ENCODE assay signal across 9 cellular contexts in the genomic region with DNA sequence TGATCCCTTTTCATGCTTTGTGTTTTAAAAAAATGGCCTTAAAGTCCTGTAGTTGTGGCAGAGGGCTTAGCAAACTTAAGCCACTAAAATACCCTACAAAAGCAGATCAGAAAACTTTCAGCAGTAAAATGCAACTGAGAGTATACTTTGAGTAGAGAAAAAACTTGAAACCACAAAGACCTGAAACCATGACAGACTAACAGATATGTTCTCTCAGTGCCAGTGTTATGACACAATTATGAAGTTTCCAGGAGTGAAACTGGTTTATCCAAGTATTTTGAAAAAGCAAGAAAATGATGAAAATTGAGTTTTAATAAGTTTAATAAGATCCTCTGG.
DNase-seq lines count a peak whose midpoint lies in the region; ATAC-seq and TF ChIP-seq lines count a peak whose summit lies in the region.
"Had no signal": no experiment of that assay in that cellular context is flagged by ENCODE, and none has a peak within 500 bp of the region (broad histone marks: within the 10 kb centered on the region; RNA-seq: fewer than 3 reads in every experiment).

No MANE protein-coding gene starts in this region.

- no peaks in the 10 kb centered on the region for H3K36me3 ChIP-seq in naive thymus-derived CD4-positive, alpha-beta T cell (ENCODE audit: control insufficient read depth in 2 of 3, insufficient read depth in 3 of 3, low read length in 3 of 3)

- DNase-seq in GM12865 (ENCODE audit: low read depth) = peak; percentile 75
- DNase-seq in activated T-helper 1 cell treated with anti-CD3 and anti-CD28 coated beads, Interleukin-12 subunit alpha, Interleukin-12 subunit beta, Interleukin-2, Interleukin-4 antibody, amounts not matched to agents 30 ng/mL and 10 ng/mL and 1 ng/mL, durations not matched to agents 14 hours and 24 hours and 36 hours (ENCODE audit: low spot score) = no peak
- DNase-seq in putamen (ENCODE audit: low spot score) = no peak
- no peak for DNase-seq in activated gamma-delta T cell treated with Interleukin-2 at 50 U/mL for 16 hours
- no peak for DNase-seq in DMS114 treated with DMSO at 0.1 percent for 48 hours (lab: John Stamatoyannopoulos, UW; ENCODE audit: unreplicated experiment)
- DNase-seq in naive thymus-derived CD4-positive, alpha-beta T cell = no peak
- DNase-seq: CD8-positive, alpha-beta T cell had no signal

- peak overlapping the region; percentile 60 for H3K27ac Mint-ChIP-seq in activated T-helper 1 cell treated with anti-CD3 and anti-CD28 coated beads, Interleukin-12 subunit alpha, Interleukin-12 subunit beta, Interleukin-2, Interleukin-4 antibody, amounts not matched to agents 30 ng/mL and 10 ng/mL and 1 ng/mL, durations not matched to agents 14 hours and 24 hours and 36 hours
- peak overlapping the region in 1 of 9 donors; percentile 43 for H3K27ac Mint-ChIP-seq in naive thymus-derived CD4-positive, alpha-beta T cell
- H3K27ac Mint-ChIP-seq: CD8-positive, alpha-beta T cell had no signal

- no peaks in the 10 kb centered on the region for H3K9me3 Mint-ChIP-seq in activated T-helper 1 cell treated with anti-CD3 and anti-CD28 coated beads, Interleukin-12 subunit alpha, Interleukin-12 subunit beta, Interleukin-2, Interleukin-4 antibody, amounts not matched to agents 30 ng/mL and 10 ng/mL and 1 ng/mL, durations not matched to agents 14 hours and 24 hours and 36 hours
- H3K9me3 Mint-ChIP-seq in naive thymus-derived CD4-positive, alpha-beta T cell = no peaks in the 10 kb centered on the region
- H3K9me3 Mint-ChIP-seq: CD8-positive, alpha-beta T cell had no signal

- peak overlapping the region; percentile 14; the same call in 1 of the 2 replicates for H3K4me3 ChIP-seq in GM12865 (ENCODE audit: low read depth, low read length)
- no peak overlapping the region for H3K4me3 ChIP-seq in naive thymus-derived CD4-positive, alpha-beta T cell (ENCODE audit: low read length)

- H3K36me3 Mint-ChIP-seq in activated T-helper 1 cell treated with anti-CD3 and anti-CD28 coated beads, Interleukin-12 subunit alpha, Interleukin-12 subunit beta, Interleukin-2, Interleukin-4 antibody, amounts not matched to agents 30 ng/mL and 10 ng/mL and 1 ng/mL, durations not matched to agents 14 hours and 24 hours and 36 hours (ENCODE audit: low read depth) = no peaks in the 10 kb centered on the region
- H3K36me3 Mint-ChIP-seq in naive thymus-derived CD4-positive, alpha-beta T cell = no peaks in the 10 kb centered on the region
- H3K36me3 Mint-ChIP-seq: CD8-positive, alpha-beta T cell had no signal

- no peak overlapping the region for H3K27ac ChIP-seq in naive thymus-derived CD4-positive, alpha-beta T cell (ENCODE audit: low read depth, low read length)

- CTCF ChIA-PET in naive thymus-derived CD4-positive, alpha-beta T cell (lab: Charles Lee) = no interaction called here

- TF ChIP-seq CTCF in GM12865 (IDR thresholded peaks at IDR 0.05; ENCODE audit: insufficient read depth, low read depth, low read length, missing control alignments) = no peak

- H3K4me1 Mint-ChIP-seq in activated T-helper 1 cell treated with anti-CD3 and anti-CD28 coated beads, Interleukin-12 subunit alpha, Interleukin-12 subunit beta, Interleukin-2, Interleukin-4 antibody, amounts not matched to agents 30 ng/mL and 10 ng/mL and 1 ng/mL, durations not matched to agents 14 hours and 24 hours and 36 hours (ENCODE audit: low read depth) = peaks cover 71% of the 10 kb centered on the region
- peaks cover 0 to 60% (median 0%) of the 10 kb centered on the region in 7 donors for H3K4me1 Mint-ChIP-seq in naive thymus-derived CD4-positive, alpha-beta T cell

- H3K4me3 Mint-ChIP-seq in activated T-helper 1 cell treated with anti-CD3 and anti-CD28 coated beads, Interleukin-12 subunit alpha, Interleukin-12 subunit beta, Interleukin-2, Interleukin-4 antibody, amounts not matched to agents 30 ng/mL and 10 ng/mL and 1 ng/mL, durations not matched to agents 14 hours and 24 hours and 36 hours = no peak overlapping the region
- H3K4me3 Mint-ChIP-seq in naive thymus-derived CD4-positive, alpha-beta T cell = peak overlapping the region in 1 of 10 donors; percentile 26
- H3K4me3 Mint-ChIP-seq: CD8-positive, alpha-beta T cell had no signal

- H3K27me3 ChIP-seq in naive thymus-derived CD4-positive, alpha-beta T cell (ENCODE audit: control insufficient read depth in 2 of 2, insufficient read depth in 2 of 2, low read length in 2 of 2) = no peaks in the 10 kb centered on the region

- POLR2A ChIA-PET in naive thymus-derived CD4-positive, alpha-beta T cell (lab: Charles Lee) = no interaction called here

- H3K9me3 ChIP-seq in naive thymus-derived CD4-positive, alpha-beta T cell (ENCODE audit: control insufficient read depth in 2 of 3, low read length in 3 of 3) = no peaks in the 10 kb centered on the region

- intact Hi-C loops in activated T-helper 1 cell treated with anti-CD3 and anti-CD28 coated beads, Interleukin-12 subunit alpha, Interleukin-12 subunit beta, Interleukin-2, Interleukin-4 antibody, amounts not matched to agents 30 ng/mL and 10 ng/mL and 1 ng/mL, durations not matched to agents 14 hours and 24 hours and 36 hours (cut with micrococcal nuclease) = loop anchor here (1.0 to 5.0 kb wide), 7 partner anchors 25 to 194 kb away; partner anchors contain the start of gene SPRED2
- intact Hi-C loops in naive thymus-derived CD4-positive, alpha-beta T cell (cut with micrococcal nuclease) = loop anchor here in 1 of 2 donors (5.0 kb wide), 1 partner anchor 56 kb away; no protein-coding TSS in a partner anchor

- H3K27me3 Mint-ChIP-seq in activated T-helper 1 cell treated with anti-CD3 and anti-CD28 coated beads, Interleukin-12 subunit alpha, Interleukin-12 subunit beta, Interleukin-2, Interleukin-4 antibody, amounts not matched to agents 30 ng/mL and 10 ng/mL and 1 ng/mL, durations not matched to agents 14 hours and 24 hours and 36 hours (ENCODE audit: insufficient read depth) = peaks cover 2% of the 10 kb centered on the region
- peaks cover 0 to 10% (median 3%) of the 10 kb centered on the region in 5 donors for H3K27me3 Mint-ChIP-seq in naive thymus-derived CD4-positive, alpha-beta T cell

- H3K4me1 ChIP-seq in naive thymus-derived CD4-positive, alpha-beta T cell (ENCODE audit: control insufficient read depth in 2 of 2, insufficient read depth in 2 of 2, low read length in 2 of 2) = no peaks in the 10 kb centered on the region

- ATAC-seq in GM19463 (IDR thresholded peaks at IDR 0.05; ENCODE audit: unreplicated experiment) (peak; percentile 84), HG03064 (IDR thresholded peaks at IDR 0.05; ENCODE audit: low read depth, unreplicated experiment) (peak; percentile 94)
- no peak for ATAC-seq in naive thymus-derived CD4-positive, alpha-beta T cell
- ATAC-seq: CD8-positive, alpha-beta T cell had no signal
